In genomic region chrX:109902665-109903064, GRCh38 we compare ENCODE assay signal across 25 cellular contexts.
DNase-seq lines count a peak whose midpoint lies in the region; ATAC-seq, FAIRE-seq and TF ChIP-seq lines count a peak whose summit lies in the region.
"Had no signal": no experiment of that assay in that cellular context is flagged by ENCODE, and none has a peak within 500 bp of the region (broad histone marks: within the 10 kb centered on the region; RNA-seq: fewer than 3 reads in every experiment).

No MANE protein-coding gene starts in this region.

- in situ Hi-C loops in K562 (cut with MboI): loop anchor here (10.0 to 25.0 kb wide), 2 partner anchors 242 to 510 kb away; no protein-coding TSS in a partner anchor

- H3K4me1 ChIP-seq in K562 (replicated peaks in 1 of 2; ENCODE audit: control insufficient read depth in 2 of 2, insufficient read depth in 2 of 2, low read length in 2 of 2) (no peaks in the 10 kb centered on the region), endodermal cell (ENCODE audit: control insufficient read depth, insufficient read depth, low read length) (no peaks in the 10 kb centered on the region)
- H3K4me1 ChIP-seq: ascending aorta, colonic mucosa, gastrocnemius medialis had no signal

- H3K4me3 ChIP-seq in K562 (no peak overlapping the region), endodermal cell (ENCODE audit: low read length) (no peak overlapping the region)
- H3K4me3 ChIP-seq: ascending aorta, colonic mucosa, gastrocnemius medialis had no signal

- H3K4me1 Mint-ChIP-seq in HFFc6 (ENCODE audit: low read depth) (no peaks in the 10 kb centered on the region), endodermal cell (peaks cover 23% of the 10 kb centered on the region), WTC11 (no peaks in the 10 kb centered on the region)
- H3K4me1 Mint-ChIP-seq: CD4-positive, alpha-beta memory T cell; mesothelial cell of epicardium; neural crest cell had no signal

- H3K4me3 Mint-ChIP-seq in HFFc6: no peak overlapping the region
- no peak overlapping the region for H3K4me3 Mint-ChIP-seq in endodermal cell
- no peak overlapping the region for H3K4me3 Mint-ChIP-seq in WTC11
- H3K4me3 Mint-ChIP-seq: activated CD4-positive, alpha-beta memory T cell treated with anti-CD3 and anti-CD28 coated beads for 36 hours; CD4-positive, alpha-beta memory T cell; mesothelial cell of epicardium; neural crest cell had no signal

- TF ChIP-seq EP300 in K562 (IDR thresholded peaks at IDR 0.05; ENCODE audit: low read length): no peak

- no peak overlapping the region for H3K4me2 ChIP-seq in K562 (ENCODE audit: insufficient read depth, low read length)

- H4K20me1 ChIP-seq in K562 (replicated peaks; ENCODE audit: control insufficient read depth, insufficient read depth, low read length): no peaks in the 10 kb centered on the region

- no peak for ATAC-seq in K562
- ATAC-seq in WTC11: no peak
- ATAC-seq: gastrocnemius medialis, left lobe of liver had no signal

- no peak for FAIRE-seq in K562 (lab: Jason Lieb, UNC)
- FAIRE-seq: small intestine had no signal

- WGBS in K562 (ENCODE audit: insufficient coverage, low coverage, missing lambda C conversion rate): 0% methylated on average over 3 of the region's 4 CpGs
- 37 to 78% methylated on average over 2 to 3 of the region's 4 CpGs for WGBS in endodermal cell (ENCODE audit: insufficient coverage in 1 of 2, insufficient read length in 1 of 2), 2 experiments

- H3K9ac ChIP-seq in K562 (ENCODE audit: insufficient read depth in 1 of 2, low read depth in 2 of 2, low read length in 2 of 2) (no peak overlapping the region), endodermal cell (ENCODE audit: extremely low read depth, low read length, poor library complexity, severe bottlenecking) (no peak overlapping the region)

- no peaks in the 10 kb centered on the region for H3K36me3 ChIP-seq in K562 (ENCODE audit: control insufficient read depth, insufficient read depth, low read length)
- H3K36me3 ChIP-seq in endodermal cell (ENCODE audit: control insufficient read depth, insufficient read depth, low read length): no peaks in the 10 kb centered on the region
- H3K36me3 ChIP-seq: ascending aorta, colonic mucosa, gastrocnemius medialis had no signal

- TF ChIP-seq POLR2A in K562 (conservative IDR thresholded peaks at IDR 0.05): no peak

- H3K9me3 Mint-ChIP-seq in HFFc6 (0 out of 2 replicates have a peak, but pooled peaks cover 4% of the 10 kb centered on the region), endodermal cell (peaks cover 34% of the 10 kb centered on the region), WTC11 (peaks cover 15% of the 10 kb centered on the region)
- H3K9me3 Mint-ChIP-seq: activated CD4-positive, alpha-beta memory T cell treated with anti-CD3 and anti-CD28 coated beads for 36 hours had no signal

- POLR2A ChIA-PET in K562 (lab: Yijun Ruan, JAX): interaction anchor here (0.6 kb wide), 1 partner anchor 527 kb away, joined by 3 read pairs; no protein-coding TSS in a partner anchor
- POLR2A ChIA-PET in WTC11 (lab: Charles Lee): no interaction called here

- peak; percentile 22 for DNase-seq in AG08396 (ENCODE audit: low spot score)
- peak; percentile 30 for DNase-seq in HFFc6
- no peak for DNase-seq in K562 (ENCODE audit: extremely low read depth in 1 of 4, low spot score in 3 of 4)
- DNase-seq in kidney glomerular epithelial cell (lab: John Stamatoyannopoulos, UW): peak; percentile 5
- DNase-seq in endodermal cell: no peak
- DNase-seq in WTC11 (ENCODE audit: low spot score): no peak
- no peak for DNase-seq in amniotic stem cell (lab: John Stamatoyannopoulos, UW)
- DNase-seq in NCI-H1436 treated with DMSO at 0.1 percent for 48 hours (lab: John Stamatoyannopoulos, UW): no peak
- DNase-seq: activated CD4-positive, alpha-beta memory T cell treated with anti-CD3 and anti-CD28 coated beads for 36 hours; activated naive CD4-positive, alpha-beta T cell treated with Interleukin-2 at 50 U/mL for 16 hours; CD4-positive, alpha-beta memory T cell; colonic mucosa; gastrocnemius medialis; Kasumi-1; NCI-H1417; NCI-H2171 treated with DMSO at 0.1 percent for 48 hours; NCI-H526 treated with DMSO at 0.1 percent for 48 hours; Right ventricle myocardium superior; small intestine; stimulated activated CD4-positive, alpha-beta T cell treated with anti-CD3 and anti-CD28 coated beads, Interleukin-4, amount 100 ng/mL, for 4 hours; T-helper 1 cell had no signal

- intact Hi-C loops in K562 (cut with micrococcal nuclease): no loop called here

- no peak overlapping the region for H3K27ac Mint-ChIP-seq in HFFc6
- H3K27ac Mint-ChIP-seq in endodermal cell: no peak overlapping the region
- no peak overlapping the region for H3K27ac Mint-ChIP-seq in WTC11
- H3K27ac Mint-ChIP-seq: activated CD4-positive, alpha-beta memory T cell treated with anti-CD3 and anti-CD28 coated beads for 36 hours; CD4-positive, alpha-beta memory T cell; mesothelial cell of epicardium had no signal

- H3K36me3 Mint-ChIP-seq in HFFc6 (ENCODE audit: low read depth) (no peaks in the 10 kb centered on the region), endodermal cell (ENCODE audit: low read depth) (no peaks in the 10 kb centered on the region), WTC11 (peaks cover 4% of the 10 kb centered on the region; the same call in 1 of the 2 replicates)
- H3K36me3 Mint-ChIP-seq: activated CD4-positive, alpha-beta memory T cell treated with anti-CD3 and anti-CD28 coated beads for 36 hours; mesothelial cell of epicardium had no signal

- no peaks in the 10 kb centered on the region for H3K27me3 ChIP-seq in K562 (ENCODE audit: control insufficient read depth in 2 of 2, insufficient read depth in 2 of 2, low read length in 2 of 2)
- H3K27me3 ChIP-seq in endodermal cell (ENCODE audit: control insufficient read depth, insufficient read depth, low read length, poor library complexity, severe bottlenecking): no peaks in the 10 kb centered on the region
- H3K27me3 ChIP-seq: ascending aorta, colonic mucosa, gastrocnemius medialis had no signal

- TF ChIP-seq RAD21 in K562 (CRISPR knock-in tag; conservative IDR thresholded peaks at IDR 0.05 in 1 of 2, IDR thresholded peaks at IDR 0.05 in 1 of 2): no peak

- H3K27me3 Mint-ChIP-seq in HFFc6 (ENCODE audit: insufficient read depth): peaks cover 14% of the 10 kb centered on the region
- peaks cover 10% of the 10 kb centered on the region for H3K27me3 Mint-ChIP-seq in endodermal cell (ENCODE audit: insufficient read depth)
- peaks cover 4% of the 10 kb centered on the region for H3K27me3 Mint-ChIP-seq in WTC11 (ENCODE audit: low read depth)

- TF ChIP-seq CTCF in HFFc6 (IDR thresholded peaks at IDR 0.05) (no peak), K562 (IDR thresholded peaks at IDR 0.05 in 2 of 3, conservative IDR thresholded peaks at IDR 0.05 in 1 of 3; ENCODE audit: insufficient read depth in 2 of 3, low read depth in 1 of 3, low read length in 3 of 3) (no peak), endodermal cell (conservative IDR thresholded peaks at IDR 0.05) (no peak), WTC11 (IDR thresholded peaks at IDR 0.05) (no peak)

- H3K27ac ChIP-seq in K562 (ENCODE audit: extremely low read depth, low read depth, low read length) (no peak overlapping the region), endodermal cell (ENCODE audit: low read depth, low read length) (no peak overlapping the region)
- H3K27ac ChIP-seq: ascending aorta, colonic mucosa, gastrocnemius medialis had no signal

- no TSS peak for BruUV-seq in K562 (replicated peaks; lab: Mats Ljungman, UMichigan)

- H3K9me3 ChIP-seq in K562 (replicated peaks; ENCODE audit: control insufficient read depth, insufficient read depth, low read depth, low read length) (no peaks in the 10 kb centered on the region), endodermal cell (ENCODE audit: control insufficient read depth, low read length) (peaks cover 4% of the 10 kb centered on the region)
- H3K9me3 ChIP-seq: ascending aorta, colonic mucosa, gastrocnemius medialis had no signal

- CTCF ChIA-PET in K562 (lab: Yijun Ruan, JAX; ENCODE audit: low intra/inter-chr PET ratio) (no interaction called here), WTC11 (lab: Charles Lee) (no interaction called here)

- no peaks in the 10 kb centered on the region for H3K9me1 ChIP-seq in K562 (ENCODE audit: control insufficient read depth, insufficient read depth, low read length)

- H3K79me2 ChIP-seq in K562 (ENCODE audit: control insufficient read depth, insufficient read depth, low read length): no peaks in the 10 kb centered on the region

- H2AFZ ChIP-seq in K562 (ENCODE audit: low read depth, low read length): no peak overlapping the region

TF ChIP-seq in K562, 482 proteins besides CTCF, POLR2A, EP300 and RAD21 (continues in another document):
- TF ChIP-seq NFATC3 (IDR thresholded peaks at IDR 0.05) (no peak), CAMTA2 (CRISPR knock-in tag; conservative IDR thresholded peaks at IDR 0.05) (no peak), HMBOX1 (IDR thresholded peaks at IDR 0.05) (peak; percentile 55; the same call in 1 of the 2 replicates), NCOR1 (IDR thresholded peaks at IDR 0.05) (no peak), SIN3B (IDR thresholded peaks at IDR 0.05; ENCODE audit: low read depth) (no peak)

TF ChIP-seq in WTC11, 78 proteins besides CTCF, POLR2A, EP300 and RAD21 (continues in another document):
- TF ChIP-seq GTF2I (CRISPR knock-in tag; conservative IDR thresholded peaks at IDR 0.05) (no peak), SP1 (CRISPR knock-in tag; conservative IDR thresholded peaks at IDR 0.05) (no peak), RELA (CRISPR knock-in tag; IDR thresholded peaks at IDR 0.05; ENCODE audit: borderline replicate concordance) (no peak), E2F5 (CRISPR knock-in tag; IDR thresholded peaks at IDR 0.05) (no peak), ZNF138 (CRISPR knock-in tag; conservative IDR thresholded peaks at IDR 0.05) (no peak), ZSCAN18 (CRISPR knock-in tag; IDR thresholded peaks at IDR 0.05) (no peak), ZNF317 (CRISPR knock-in tag; IDR thresholded peaks at IDR 0.05; ENCODE audit: borderline replicate concordance, low read depth) (no peak)

Comparison
In these comparisons a context has a peak if more than half of its experiments do, and no peak if none do; other contexts are left out.
1. DNase-seq: peak in AG08396 (single experiment), HFFc6 (single experiment) and kidney glomerular epithelial cell (single experiment); none in K562 (0 of 4), endodermal cell (single experiment), WTC11 (single experiment), amniotic stem cell (single experiment) and NCI-H1436 treated with DMSO at 0.1 percent for 48 hours (single experiment).